In the genomic region with DNA sequence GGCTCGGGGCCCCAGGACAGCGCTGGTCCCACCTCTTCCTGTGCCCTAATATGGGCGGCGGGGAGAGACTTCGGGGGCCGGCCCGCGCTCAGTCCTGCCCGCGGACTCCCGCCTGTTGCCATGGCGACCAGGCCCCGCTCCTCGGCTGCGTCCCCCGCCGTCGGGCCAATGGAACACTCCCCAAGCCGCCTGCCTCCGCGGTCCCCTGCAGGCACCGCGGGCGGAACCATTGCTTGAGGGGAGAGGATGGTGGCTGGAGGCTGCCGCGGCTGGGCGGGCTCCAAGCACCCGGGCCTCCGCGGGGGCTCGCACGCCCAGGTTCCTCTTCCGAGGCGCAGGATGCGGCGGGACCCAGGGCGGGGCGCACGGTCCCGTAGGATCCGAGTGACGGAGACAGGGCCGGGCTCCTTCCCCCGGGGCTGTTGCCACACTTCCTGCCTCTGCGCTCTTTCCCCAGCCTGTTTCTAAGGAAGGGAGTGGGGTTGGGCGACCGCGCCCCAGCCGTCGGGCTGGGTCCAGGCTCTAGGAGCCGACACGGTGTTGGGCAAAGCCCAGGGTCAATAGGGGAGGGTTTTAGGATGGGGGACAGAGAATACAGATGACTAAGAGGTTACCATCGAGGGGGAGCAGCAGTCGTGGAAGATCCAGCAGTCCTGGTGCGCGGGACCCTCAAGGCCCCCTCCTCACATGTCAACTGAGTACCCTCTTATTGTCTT, we compare ENCODE assay signal across 8 cellular contexts. TPM values are rescaled to one million over a fixed set of nuclear protein-coding genes. Genes with fewer than 3 reads are reported as not detected.
DNase-seq lines count a peak whose midpoint lies in the region; ATAC-seq and TF ChIP-seq lines count a peak whose summit lies in the region.

No MANE protein-coding gene starts in this region.

- H3K27ac ChIP-seq in KMS-11 (peak overlapping the region; percentile 93), RWPE1 (peak overlapping the region; percentile 100)

- no peaks in the 10 kb centered on the region for H3K9me3 Mint-ChIP-seq in natural killer cell

- H3K27me3 ChIP-seq in KMS-11 (ENCODE audit: insufficient read depth, low read depth) = no peaks in the 10 kb centered on the region

- TF ChIP-seq CTCF in KMS-11 (conservative IDR thresholded peaks at IDR 0.05; ENCODE audit: low read depth, low read length) = no peak
- TF ChIP-seq CTCF in RWPE1 (conservative IDR thresholded peaks at IDR 0.05; ENCODE audit: low read depth) = no peak
- TF ChIP-seq CTCF in natural killer cell (IDR thresholded peaks at IDR 0.05) = no peak

- peaks cover 20% of the 10 kb centered on the region for H3K79me2 ChIP-seq in KMS-11 (ENCODE audit: insufficient read depth, low read depth)

- DNase-seq in DMS53 treated with DMSO at 0.1 percent for 48 hours (lab: John Stamatoyannopoulos, UW; ENCODE audit: unreplicated experiment) (peak; percentile 89), RWPE1 (ENCODE audit: low spot score) (peak; percentile 93), fibroblast of peridontal ligament (ENCODE audit: extremely low read depth) (peak; percentile 90), natural killer cell (peak; percentile 94)
- DNase-seq in activated T-helper 9 cell treated with anti-CD3 and anti-CD28 coated beads, Interleukin-2, amount 50 U/mL, for 16 hours (ENCODE audit: low read depth) = peak; percentile 86
- peak; percentile 93 for DNase-seq in stimulated activated naive CD4-positive, alpha-beta T cell treated with Interleukin-2 at 50 U/mL for 16 hours (lab: John Stamatoyannopoulos, UW)

- intact Hi-C loops in natural killer cell (cut with micrococcal nuclease) = loop anchor here (5.0 to 10.0 kb wide), 6 partner anchors 68 to 365 kb away; a partner anchor contains a TSS

- peak; percentile 32 for ATAC-seq in GM21737 (IDR thresholded peaks at IDR 0.05; ENCODE audit: unreplicated experiment)
- ATAC-seq in natural killer cell = peak; percentile 35 to 56 (median 41)

- peak overlapping the region; percentile 97 for H3K4me2 ChIP-seq in KMS-11

- no peaks in the 10 kb centered on the region for H3K36me3 ChIP-seq in KMS-11 (ENCODE audit: insufficient read depth)

- H3K36me3 Mint-ChIP-seq in natural killer cell = no peaks in the 10 kb centered on the region

- H3K4me3 Mint-ChIP-seq in natural killer cell = peak overlapping the region; percentile 96

- no peaks in the 10 kb centered on the region for H4K20me1 ChIP-seq in KMS-11 (ENCODE audit: insufficient read depth)

- POLR2A ChIA-PET in RWPE1 (lab: Yijun Ruan, JAX; ENCODE audit: low non-redundant PET) = interaction anchor here (1.8 to 7.3 kb wide), 2 partner anchors 7 to 13 kb away, joined by 16 to 120 read pairs; a partner anchor contains a TSS

- H3K4me3 ChIP-seq in KMS-11 (IDR thresholded peaks at IDR 0.05; ENCODE audit: insufficient read depth, low read depth, low read length) = no peak overlapping the region

- peak overlapping the region; percentile 76; the same call in 1 of the 2 replicates for H3K9ac ChIP-seq in KMS-11

- CTCF ChIA-PET in RWPE1 (lab: Yijun Ruan, JAX) = interaction anchor here (0.7 to 3.6 kb wide), 3 partner anchors 12 to 16 kb away, joined by 3 to 40 read pairs (median 11); no protein-coding TSS in a partner anchor

- peaks cover 54% of the 10 kb centered on the region for H3K4me1 ChIP-seq in KMS-11 (ENCODE audit: low read depth, poor library complexity, severe bottlenecking)

- H3K4me1 Mint-ChIP-seq in natural killer cell = peaks cover 28 to 38% of the 10 kb centered on the region in 2 donors

- no peaks in the 10 kb centered on the region for H3K27me3 Mint-ChIP-seq in natural killer cell (ENCODE audit: low read depth in 2 of 2)

- H2AFZ ChIP-seq in KMS-11 (ENCODE audit: low read depth) = peak overlapping the region; percentile 44; the same call in 1 of the 2 replicates

- peak overlapping the region; percentile 97 to 99 for H3K27ac Mint-ChIP-seq in natural killer cell

RNA-seq across cellular contexts. Expression of a gene that starts 1.2 kb away (rescaled TPM):
- 100 to 1,000 TPM; 781 to 903 (median 859) TPM for total RNA-seq in natural killer cell

RNA-seq across cellular contexts. Expression of a gene that starts 11.5 kb away (rescaled TPM):
- total RNA-seq in natural killer cell = 10 to 100 TPM; 28.8 to 67.1 (median 66.9) TPM

RNA-seq across cellular contexts. Expression of a gene that starts 11.8 kb away (rescaled TPM):
- 1 to 10 TPM; 1.7 to 2.8 (median 2.2) TPM for total RNA-seq in natural killer cell

RNA-seq across cellular contexts. Expression of a gene that starts 14.7 kb away (rescaled TPM):
- 10 to 100 TPM; 13.3 to 15.3 (median 13.9) TPM for total RNA-seq in natural killer cell

RNA-seq across cellular contexts. Expression of a gene that starts 16.3 kb away (rescaled TPM):
- total RNA-seq in natural killer cell = 1 to 10 TPM; 6.6 to 8.7 (median 7.4) TPM
